8 cellular contexts compared by ENCODE assay signal in the genomic region with DNA sequence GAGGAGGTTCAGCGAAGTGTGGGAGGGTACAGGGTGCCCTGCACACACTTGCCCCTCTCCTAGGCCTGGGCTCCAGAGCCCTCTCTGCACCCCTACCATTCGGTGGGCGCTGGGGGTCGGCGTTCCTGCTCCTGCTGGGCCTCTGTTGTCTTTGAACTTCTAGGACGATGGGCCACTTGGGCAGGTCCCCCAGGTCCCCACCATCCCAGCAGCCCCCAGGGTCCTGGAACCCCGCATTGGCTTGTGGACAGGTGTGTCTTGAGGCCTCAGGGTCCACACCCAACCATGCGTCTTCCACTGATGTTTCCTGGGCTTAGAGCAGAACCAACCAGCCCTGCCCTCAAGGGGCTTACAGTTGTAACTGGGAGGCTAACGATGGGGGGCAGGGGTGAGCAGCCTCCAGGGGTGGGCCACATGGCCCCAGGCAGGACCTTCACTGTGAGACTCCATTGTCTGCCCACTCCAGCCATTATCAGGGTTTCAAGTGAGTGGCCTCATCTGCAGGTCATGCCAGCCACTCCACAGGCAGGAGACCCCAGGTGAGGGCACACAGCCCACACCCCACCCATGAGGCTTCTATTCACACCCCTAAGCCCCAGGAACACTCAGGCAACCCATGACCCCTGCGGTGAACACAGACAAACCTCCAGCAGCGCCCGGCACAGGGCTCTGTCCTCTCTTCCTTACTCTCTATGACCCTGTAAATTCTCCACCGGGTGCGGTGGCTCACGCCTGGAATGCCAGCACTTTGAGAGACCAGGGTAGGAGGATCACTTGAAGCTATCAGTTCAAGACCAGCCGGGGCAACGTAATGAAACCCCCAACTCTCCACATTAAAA. TPM values are rescaled to one million over a fixed set of nuclear protein-coding genes. Genes with fewer than 3 reads are reported as not detected.
DNase-seq lines count a peak whose midpoint lies in the region; TF ChIP-seq lines count a peak whose summit lies in the region.

No MANE protein-coding gene starts in this region.

- H3K4me3 Mint-ChIP-seq in Calu3 (ENCODE audit: low read depth, unreplicated experiment) = peak overlapping the region; percentile 70

- POLR2A ChIA-PET in PC-9 (lab: Charles Lee; ENCODE audit: unreplicated experiment) = no interaction called here

- H3K36me3 ChIP-seq in PC-9 (ENCODE audit: low read depth) = no peaks in the 10 kb centered on the region

- BruUV-seq in Calu3 (replicated peaks; lab: Mats Ljungman, UMichigan) (no TSS peak), PC-9 (replicated peaks; lab: Mats Ljungman, UMichigan) (no TSS peak)

- H3K4me1 Mint-ChIP-seq in Calu3 (ENCODE audit: low read depth, unreplicated experiment) = no peaks in the 10 kb centered on the region

- peaks cover 22% of the 10 kb centered on the region for H3K79me2 ChIP-seq in PC-9 (ENCODE audit: low read depth)

- H3K27ac ChIP-seq in PC-9 = peak overlapping the region; percentile 83; the same call in 1 of the 2 replicates

- peaks cover 46% of the 10 kb centered on the region for H3K36me3 Mint-ChIP-seq in Calu3 (ENCODE audit: insufficient read depth, unreplicated experiment)

- no peaks in the 10 kb centered on the region for H3K27me3 ChIP-seq in PC-9 (ENCODE audit: insufficient read depth, low read depth)

- H3K27me3 Mint-ChIP-seq in Calu3 (ENCODE audit: unreplicated experiment) = no peaks in the 10 kb centered on the region

- H2AFZ ChIP-seq in PC-9 = no peak overlapping the region

- peaks cover 7% of the 10 kb centered on the region; the same call in 1 of the 2 replicates for H3K4me1 ChIP-seq in PC-9 (replicated peaks; ENCODE audit: insufficient read depth)

- peaks cover 16% of the 10 kb centered on the region for H4K20me1 ChIP-seq in PC-9 (ENCODE audit: insufficient read depth)

- H3K9me3 Mint-ChIP-seq in Calu3 (ENCODE audit: low read depth, unreplicated experiment) = no peaks in the 10 kb centered on the region

- DNase-seq in Calu3 (no peak), PC-9 (no peak), epithelial cell of esophagus (ENCODE audit: low read depth) (no peak), posterior vena cava (ENCODE audit: low spot score) (peak; percentile 81), NCI-H82 (lab: John Stamatoyannopoulos, UW) (no peak), putamen (ENCODE audit: low spot score) (no peak), superior temporal gyrus (ENCODE audit: extremely low spot score) (no peak)
- DNase-seq in stimulated activated CD4-positive, alpha-beta T cell treated with anti-CD3 and anti-CD28 coated beads, Interleukin-4, amount 100 ng/mL, for 24 hours = no peak

- TF ChIP-seq CTCF in Calu3 (IDR thresholded peaks at IDR 0.05; ENCODE audit: unreplicated experiment) = no peak
- TF ChIP-seq CTCF in PC-9 (conservative IDR thresholded peaks at IDR 0.05) = no peak
- no peak for TF ChIP-seq CTCF in epithelial cell of esophagus (IDR thresholded peaks at IDR 0.05; ENCODE audit: insufficient read depth, low read depth, low read length, missing control alignments)

- H3K4me3 ChIP-seq in PC-9 (peak overlapping the region; percentile 78; the same call in 1 of the 2 replicates), epithelial cell of esophagus (ENCODE audit: low read length) (peak overlapping the region; percentile 70)

- H3K4me2 ChIP-seq in PC-9 = peak overlapping the region; percentile 87

- no peaks in the 10 kb centered on the region for H3K9me2 ChIP-seq in PC-9 (ENCODE audit: insufficient read depth)

- intact Hi-C loops in Calu3 (cut with micrococcal nuclease; ENCODE audit: unreplicated experiment) (no loop called here), PC-9 (cut with micrococcal nuclease; ENCODE audit: unreplicated experiment) (loop anchor here (2.0 kb wide), 1 partner anchor 39 kb away; a partner anchor contains a TSS), posterior vena cava (cut with DNase I) (no loop called here)

- no peaks in the 10 kb centered on the region for H3F3A ChIP-seq in PC-9 (ENCODE audit: insufficient read depth, low read depth)

- CTCF ChIA-PET in Calu3 (lab: Charles Lee) (interaction anchor here (0.6 to 1.2 kb wide), 2 partner anchors 9 to 39 kb away, joined by 10 to 11 read pairs; no protein-coding TSS in a partner anchor), PC-9 (lab: Charles Lee) (interaction anchor here (0.9 kb wide), 1 partner anchor 32 kb away, joined by 4 read pairs; no protein-coding TSS in a partner anchor)

- H3K27ac Mint-ChIP-seq in Calu3 (ENCODE audit: unreplicated experiment) = no peak overlapping the region

- H3K9me3 ChIP-seq in PC-9 (ENCODE audit: insufficient read depth, low read depth) = no peaks in the 10 kb centered on the region

RNA-seq across cellular contexts. Expression of a gene that starts 2.0 kb away (rescaled TPM):
- 32.3 and 39.0 TPM in 2 replicates for total RNA-seq in Calu3 (2022)
- 26.7 and 41.2 TPM in 2 replicates for total RNA-seq in PC-9 (2021)
- total RNA-seq in posterior vena cava = 10 to 100 TPM in 1 of 2 donors, 1 to 10 TPM in 1; 9.4 to 16.2 TPM

RNA-seq across cellular contexts. Expression of a gene that starts 17.1 kb away (rescaled TPM):
- 34.1 and 39.5 TPM in 2 replicates for total RNA-seq in Calu3 (2022)
- total RNA-seq in PC-9 (2021) = 25.6 and 25.8 TPM in 2 replicates
- total RNA-seq in posterior vena cava = 10 to 100 TPM; 22.8 to 27.4 TPM

RNA-seq across cellular contexts. Expression of a gene that starts 19.9 kb away (rescaled TPM):
- total RNA-seq in Calu3 (2022) (35.2 and 36.9 TPM in 2 replicates), PC-9 (2021) (33.0 and 35.9 TPM in 2 replicates), posterior vena cava (10 to 100 TPM; 49.9 to 51.4 TPM)

RNA-seq across cellular contexts. Expression of a gene that starts 39.8 kb away (rescaled TPM):
- 6.7 TPM in 2 replicates for total RNA-seq in Calu3 (2022)
- 7.8 and 10.1 TPM in 2 replicates for total RNA-seq in PC-9 (2021)
- total RNA-seq in posterior vena cava = 1 to 10 TPM; 3.0 to 3.6 TPM

RNA-seq across cellular contexts. Expression of a gene that starts 39.8 kb away (rescaled TPM):
- total RNA-seq in Calu3 (2022) = 64.2 and 80.5 TPM in 2 replicates
- total RNA-seq in PC-9 (2021) = 61.7 and 69.8 TPM in 2 replicates
- 10 to 100 TPM; 35.6 to 36.6 TPM for total RNA-seq in posterior vena cava
